8 cellular contexts compared by ENCODE assay signal in genomic region chr1:198699167-198700015, GRCh38.
DNase-seq lines count a peak whose midpoint lies in the region; ATAC-seq and TF ChIP-seq lines count a peak whose summit lies in the region.

No MANE protein-coding gene starts in this region.

- H3K27me3 ChIP-seq in DOHH2 (ENCODE audit: control insufficient read depth, low read length): no peaks in the 10 kb centered on the region

- peaks cover 91% of the 10 kb centered on the region for H3K36me3 ChIP-seq in DOHH2 (ENCODE audit: control insufficient read depth, low read length)

- peak overlapping the region; percentile 73 for H3K27ac Mint-ChIP-seq in activated CD4-positive, alpha-beta memory T cell treated with anti-CD3 and anti-CD28 coated beads for 36 hours

- H3K4me3 Mint-ChIP-seq in activated CD4-positive, alpha-beta memory T cell treated with anti-CD3 and anti-CD28 coated beads for 36 hours: peak overlapping the region; percentile 38

- CTCF ChIA-PET in activated CD4-positive, alpha-beta memory T cell treated with anti-CD3 and anti-CD28 coated beads for 36 hours (lab: Charles Lee): interaction anchor here (0.7 to 1.0 kb wide), 6 partner anchors 9 to 143 kb away, joined by 3 to 4 read pairs (median 3); no protein-coding TSS in a partner anchor

- H3K9me3 Mint-ChIP-seq in activated CD4-positive, alpha-beta memory T cell treated with anti-CD3 and anti-CD28 coated beads for 36 hours: no peaks in the 10 kb centered on the region

- H3K9me3 ChIP-seq in DOHH2 (ENCODE audit: control insufficient read depth, insufficient read depth, low read length): no peaks in the 10 kb centered on the region

- H3K9me2 ChIP-seq in DOHH2 (replicated peaks; ENCODE audit: control insufficient read depth, low read length): no peaks in the 10 kb centered on the region

- H3K4me2 ChIP-seq in DOHH2 (ENCODE audit: low read length): no peak overlapping the region

- TF ChIP-seq POLR2A in NB4 (IDR thresholded peaks at IDR 0.05; ENCODE audit: extremely low read depth, insufficient read length): no peak

- intact Hi-C loops in activated CD4-positive, alpha-beta memory T cell treated with anti-CD3 and anti-CD28 coated beads for 36 hours (cut with micrococcal nuclease): loop anchor here (1.0 kb wide), 2 partner anchors 8 to 17 kb away; no protein-coding TSS in a partner anchor

- POLR2A ChIA-PET in activated CD4-positive, alpha-beta memory T cell treated with anti-CD3 and anti-CD28 coated beads for 36 hours (lab: Charles Lee): no interaction called here

- no peak for ATAC-seq in HG02759 (IDR thresholded peaks at IDR 0.05; ENCODE audit: unreplicated experiment)

- H3K4me1 ChIP-seq in DOHH2 (ENCODE audit: control insufficient read depth, low read length): peaks cover 60% of the 10 kb centered on the region

- H3K27ac ChIP-seq in DOHH2 (ENCODE audit: low read depth, low read length): no peak overlapping the region

- H4K20me1 ChIP-seq in DOHH2 (ENCODE audit: control insufficient read depth, insufficient read depth, low read depth, low read length): no peaks in the 10 kb centered on the region

- H3K27me3 Mint-ChIP-seq in activated CD4-positive, alpha-beta memory T cell treated with anti-CD3 and anti-CD28 coated beads for 36 hours: no peaks in the 10 kb centered on the region

- H3K36me3 Mint-ChIP-seq in activated CD4-positive, alpha-beta memory T cell treated with anti-CD3 and anti-CD28 coated beads for 36 hours: peaks cover 68% of the 10 kb centered on the region

- peak; percentile 67 for TF ChIP-seq CTCF in DOHH2 (IDR thresholded peaks at IDR 0.05; ENCODE audit: low read depth, low read length, poor library complexity, severe bottlenecking)
- TF ChIP-seq CTCF in NB4 (IDR thresholded peaks at IDR 0.05; ENCODE audit: low read depth, low read length): peak; percentile 32

- peaks cover 18% of the 10 kb centered on the region for H3F3A ChIP-seq in DOHH2 (ENCODE audit: control insufficient read depth, insufficient read depth)

- no peak overlapping the region for H3K4me3 ChIP-seq in DOHH2 (ENCODE audit: low read length)
- H3K4me3 ChIP-seq in NB4 (ENCODE audit: low read depth, low read length): no peak overlapping the region

- DNase-seq in NB4 (ENCODE audit: low read depth) (no peak), myocyte (ENCODE audit: low read depth) (peak; percentile 36), GOT3 (lab: John Stamatoyannopoulos, UW) (no peak)
- peak; percentile 88 for DNase-seq in activated CD4-positive, alpha-beta memory T cell treated with anti-CD3 and anti-CD28 coated beads for 36 hours
- peak; percentile 63 for DNase-seq in effector CD4-positive, alpha-beta T cell
- peak; percentile 52 to 58 for DNase-seq in stimulated activated CD8-positive, alpha-beta memory T cell treated with anti-CD3 and anti-CD28 coated beads, Interleukin-7, amount 100 ng/mL, for 48 hours (ENCODE audit: extremely low read depth in 1 of 2, low read depth in 1 of 2)

- peaks cover 60% of the 10 kb centered on the region for H3K79me2 ChIP-seq in DOHH2 (ENCODE audit: control insufficient read depth, low read length)

- peaks cover 80% of the 10 kb centered on the region for H3K4me1 Mint-ChIP-seq in activated CD4-positive, alpha-beta memory T cell treated with anti-CD3 and anti-CD28 coated beads for 36 hours (ENCODE audit: low read depth)

Comparison
In these comparisons a context has a peak if more than half of its experiments do, and no peak if none do; other contexts are left out.
1. DNase-seq: peak in activated CD4-positive, alpha-beta memory T cell treated with anti-CD3 and anti-CD28 coated beads for 36 hours (single experiment), effector CD4-positive, alpha-beta T cell (single experiment), myocyte (single experiment) and stimulated activated CD8-positive, alpha-beta memory T cell treated with anti-CD3 and anti-CD28 coated beads, Interleukin-7, amount 100 ng/mL, for 48 hours (2 of 2); none in NB4 (single experiment) and GOT3 (single experiment).